In genomic region chr19:33863436-33863835, GRCh38 we compare ENCODE assay signal across 20 cellular contexts.
DNase-seq lines count a peak whose midpoint lies in the region; TF ChIP-seq lines count a peak whose summit lies in the region.
"Had no signal": no experiment of that assay in that cellular context is flagged by ENCODE, and none has a peak within 500 bp of the region (broad histone marks: within the 10 kb centered on the region; RNA-seq: fewer than 3 reads in every experiment).

No MANE protein-coding gene starts in this region.

- H3K4me1 Mint-ChIP-seq in type B pancreatic cell (ENCODE audit: unreplicated experiment) = peaks cover 13% of the 10 kb centered on the region
- H3K4me1 Mint-ChIP-seq in T-helper 2 cell treated with Interferon-gamma antibody and Interleukin-4, amounts not matched to agents 5 μg/mL and 100 μg/mL, for 36 hours (ENCODE audit: low read depth) = no peaks in the 10 kb centered on the region
- H3K4me1 Mint-ChIP-seq: CD14-positive monocyte; CD4-positive, alpha-beta memory T cell; CD4-positive, CD25-positive, alpha-beta regulatory T cell; CD8-positive, alpha-beta memory T cell had no signal

- no peak overlapping the region for H3K4me3 Mint-ChIP-seq in type B pancreatic cell
- no peak overlapping the region for H3K4me3 Mint-ChIP-seq in T-helper 2 cell treated with Interferon-gamma antibody and Interleukin-4, amounts not matched to agents 5 μg/mL and 100 μg/mL, for 36 hours
- H3K4me3 Mint-ChIP-seq: CD14-positive monocyte; CD4-positive, alpha-beta memory T cell; CD4-positive, CD25-positive, alpha-beta regulatory T cell; CD8-positive, alpha-beta memory T cell had no signal

- H3K9me3 Mint-ChIP-seq in type B pancreatic cell = no peaks in the 10 kb centered on the region
- no peaks in the 10 kb centered on the region for H3K9me3 Mint-ChIP-seq in T-helper 2 cell treated with Interferon-gamma antibody and Interleukin-4, amounts not matched to agents 5 μg/mL and 100 μg/mL, for 36 hours
- H3K9me3 Mint-ChIP-seq: CD4-positive, alpha-beta memory T cell had no signal

- no peaks in the 10 kb centered on the region for H3K36me3 Mint-ChIP-seq in type B pancreatic cell
- H3K36me3 Mint-ChIP-seq in T-helper 2 cell treated with Interferon-gamma antibody and Interleukin-4, amounts not matched to agents 5 μg/mL and 100 μg/mL, for 36 hours (ENCODE audit: low read depth) = no peaks in the 10 kb centered on the region
- H3K36me3 Mint-ChIP-seq: CD14-positive monocyte; CD4-positive, alpha-beta memory T cell; CD4-positive, CD25-positive, alpha-beta regulatory T cell; CD8-positive, alpha-beta memory T cell had no signal

- H3K27me3 Mint-ChIP-seq in type B pancreatic cell = peaks cover 7% of the 10 kb centered on the region
- H3K27me3 Mint-ChIP-seq in T-helper 2 cell treated with Interferon-gamma antibody and Interleukin-4, amounts not matched to agents 5 μg/mL and 100 μg/mL, for 36 hours (ENCODE audit: low read depth) = peaks cover 2% of the 10 kb centered on the region

- TF ChIP-seq CTCF in GM20000 (IDR thresholded peaks at IDR 0.05; ENCODE audit: extremely low read depth, missing control alignments) = no peak
- TF ChIP-seq CTCF in type B pancreatic cell (conservative IDR thresholded peaks at IDR 0.05) = no peak

- no peak overlapping the region for H3K27ac Mint-ChIP-seq in type B pancreatic cell
- H3K27ac Mint-ChIP-seq in T-helper 2 cell treated with Interferon-gamma antibody and Interleukin-4, amounts not matched to agents 5 μg/mL and 100 μg/mL, for 36 hours = no peak overlapping the region
- H3K27ac Mint-ChIP-seq: CD14-positive monocyte; CD4-positive, alpha-beta memory T cell; CD4-positive, CD25-positive, alpha-beta regulatory T cell; CD8-positive, alpha-beta memory T cell had no signal

- DNase-seq in GM20000 (ENCODE audit: low spot score) (peak; percentile 3), ecto neural progenitor cell (ENCODE audit: low spot score) (peak; percentile 19), mesenteric fat pad (ENCODE audit: low spot score) (peak; percentile 67), type B pancreatic cell (ENCODE audit: extremely low spot score, unreplicated experiment) (peak; percentile 55), NCI-H2029 treated with DMSO at 0.1 percent for 48 hours (lab: John Stamatoyannopoulos, UW) (no peak), COLO829 (ENCODE audit: low spot score) (no peak), NCI-H1417 (lab: John Stamatoyannopoulos, UW) (no peak)
- DNase-seq in T-helper 2 cell treated with Interferon-gamma antibody and Interleukin-4, amounts not matched to agents 5 μg/mL and 100 μg/mL, for 36 hours (ENCODE audit: low spot score) = no peak
- DNase-seq: 8988T; ACHN; BE2C; C1 segment of cervical spinal cord; Caco-2; Calu3; CD4-positive, alpha-beta memory T cell; CD4-positive, CD25-positive, alpha-beta regulatory T cell; CD8-positive, alpha-beta memory T cell; DMS79 treated with DMSO at 0.1 percent for 48 hours; GF-D8 had no signal

Comparison
In these comparisons a context has a peak if more than half of its experiments do, and no peak if none do; other contexts are left out.
1. DNase-seq: peak in GM20000 (single experiment), ecto neural progenitor cell (single experiment), mesenteric fat pad (single experiment) and type B pancreatic cell (single experiment); none in NCI-H2029 treated with DMSO at 0.1 percent for 48 hours (single experiment), COLO829 (single experiment), NCI-H1417 (0 of 3) and T-helper 2 cell treated with Interferon-gamma antibody and Interleukin-4, amounts not matched to agents 5 μg/mL and 100 μg/mL, for 36 hours (single experiment).